In the genomic region with DNA sequence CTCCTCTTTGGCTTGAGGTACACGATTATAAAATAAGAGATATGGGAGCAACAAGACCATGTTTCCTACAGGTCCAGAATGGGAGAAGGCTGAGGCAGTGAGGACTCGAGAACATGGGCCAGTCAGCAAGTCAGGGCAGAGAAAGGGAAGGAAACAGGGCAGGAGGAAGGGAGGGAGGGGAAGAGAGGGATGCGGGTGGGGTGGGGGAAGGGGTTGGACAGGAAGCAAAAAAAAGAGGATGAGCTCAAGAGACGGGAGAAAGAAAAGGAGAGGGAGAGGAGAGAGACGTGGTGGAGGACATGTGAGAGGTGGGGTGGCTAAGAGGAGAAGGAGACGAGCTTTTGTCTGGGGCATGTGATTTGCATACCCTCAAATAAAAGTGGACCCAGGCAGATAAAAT, we compare ENCODE assay signal across 17 cellular contexts.
DNase-seq lines count a peak whose midpoint lies in the region; ATAC-seq and TF ChIP-seq lines count a peak whose summit lies in the region.
"Had no signal": no experiment of that assay in that cellular context is flagged by ENCODE, and none has a peak within 500 bp of the region (broad histone marks: within the 10 kb centered on the region; RNA-seq: fewer than 3 reads in every experiment).

No MANE protein-coding gene starts in this region.

- H3K27me3 ChIP-seq in BLaER1: no peaks in the 10 kb centered on the region
- no peaks in the 10 kb centered on the region for H3K27me3 ChIP-seq in HUES64 (ENCODE audit: insufficient read depth, low read length)
- no peaks in the 10 kb centered on the region for H3K27me3 ChIP-seq in endodermal cell (ENCODE audit: control insufficient read depth, insufficient read depth, low read length, poor library complexity, severe bottlenecking)
- H3K27me3 ChIP-seq in upper lobe of right lung: peaks cover 27% of the 10 kb centered on the region

- H3K27ac ChIP-seq in BLaER1 (no peak overlapping the region), HUES64 (ENCODE audit: low read depth, low read length) (no peak overlapping the region), endodermal cell (ENCODE audit: low read depth, low read length) (peak overlapping the region; percentile 85), upper lobe of right lung (no peak overlapping the region)
- H3K27ac ChIP-seq: GM23248, KMS-11 had no signal

- H3K36me3 ChIP-seq in BLaER1 (no peaks in the 10 kb centered on the region), HUES64 (ENCODE audit: insufficient read depth, low read length) (no peaks in the 10 kb centered on the region), endodermal cell (ENCODE audit: control insufficient read depth, insufficient read depth, low read length) (no peaks in the 10 kb centered on the region), upper lobe of right lung (no peaks in the 10 kb centered on the region)
- H3K36me3 ChIP-seq: BE2C had no signal

- H3K4me1 Mint-ChIP-seq in endodermal cell (peaks cover 29% of the 10 kb centered on the region), nephron (peaks cover 28% of the 10 kb centered on the region)

- H4K20me1 ChIP-seq in BLaER1: no peaks in the 10 kb centered on the region

- H3K9ac ChIP-seq in BLaER1 (no peak overlapping the region), HUES64 (ENCODE audit: low read depth, low read length) (no peak overlapping the region; the same call in 1 of the 2 replicates), endodermal cell (ENCODE audit: extremely low read depth, low read length, poor library complexity, severe bottlenecking) (no peak overlapping the region)
- H3K9ac ChIP-seq: GM23248, KMS-11 had no signal

- H3K27me3 Mint-ChIP-seq in endodermal cell (ENCODE audit: insufficient read depth) (peaks cover 23% of the 10 kb centered on the region), nephron (ENCODE audit: low read depth) (peaks cover 10% of the 10 kb centered on the region)

- 35% methylated on average over 6 of the region's 6 CpGs for WGBS in HUES64
- 38 to 47% methylated on average over 3 to 5 of the region's 6 CpGs for WGBS in endodermal cell (ENCODE audit: insufficient coverage in 1 of 2, insufficient read length in 1 of 2), 2 experiments

- H3K9me3 ChIP-seq in BLaER1 (no peaks in the 10 kb centered on the region), HUES64 (ENCODE audit: insufficient read depth, low read depth, low read length) (no peaks in the 10 kb centered on the region), endodermal cell (ENCODE audit: control insufficient read depth, low read length) (no peaks in the 10 kb centered on the region), upper lobe of right lung (no peaks in the 10 kb centered on the region)
- H3K9me3 ChIP-seq: BE2C had no signal

- H3K4me1 ChIP-seq in BLaER1 (peaks cover 6% of the 10 kb centered on the region), HUES64 (ENCODE audit: insufficient read depth, low read length) (peaks cover 25% of the 10 kb centered on the region), endodermal cell (ENCODE audit: control insufficient read depth, insufficient read depth, low read length) (peaks cover 4% of the 10 kb centered on the region), upper lobe of right lung (peaks cover 6% of the 10 kb centered on the region)
- H3K4me1 ChIP-seq: BE2C had no signal

- no peak overlapping the region for H3K27ac Mint-ChIP-seq in endodermal cell
- H3K27ac Mint-ChIP-seq in nephron: peak overlapping the region in 2 of 3 experiments; percentile 70 to 85
- H3K27ac Mint-ChIP-seq: CD8-positive, alpha-beta T cell had no signal

- no peak for ATAC-seq in upper lobe of right lung
- ATAC-seq: CD8-positive, alpha-beta T cell had no signal

- H3K4me3 Mint-ChIP-seq in endodermal cell (no peak overlapping the region), nephron (peak overlapping the region in 2 of 3 experiments; percentile 29 to 37)
- H3K4me3 Mint-ChIP-seq: CD8-positive, alpha-beta T cell had no signal

- H3K4me2 ChIP-seq in BLaER1: peak overlapping the region; percentile 30
- H3K4me2 ChIP-seq: KMS-11 had no signal

- H3K36me3 Mint-ChIP-seq in endodermal cell (ENCODE audit: low read depth) (no peaks in the 10 kb centered on the region), nephron (ENCODE audit: low read depth) (no peaks in the 10 kb centered on the region)
- H3K36me3 Mint-ChIP-seq: CD8-positive, alpha-beta T cell had no signal

- no peak for DNase-seq in endodermal cell
- no peak for DNase-seq in posterior vena cava (ENCODE audit: low spot score)
- no peak for DNase-seq in NOMO-1 treated with dmso at 0.1 percent for 144 hours (lab: John Stamatoyannopoulos, UW; ENCODE audit: unreplicated experiment)
- no peak for DNase-seq in upper lobe of right lung
- no peak for DNase-seq in NK-92 treated with Interleukin-12 subunit alpha and Interleukin-12 subunit beta, amount 100 ng/mL, for 24 hours (lab: John Stamatoyannopoulos, UW)
- DNase-seq: 8988T; BE2C; CD8-positive, alpha-beta T cell; GM23248; NCI-H1048; NCI-H2081 treated with DMSO at 0.1 percent for 48 hours; NCI-H69; OCI-M1 had no signal

- TF ChIP-seq CTCF in endodermal cell (conservative IDR thresholded peaks at IDR 0.05): no peak
- no peak for TF ChIP-seq CTCF in nephron (IDR thresholded peaks at IDR 0.05; ENCODE audit: unreplicated experiment in 3 of 3)
- TF ChIP-seq CTCF in upper lobe of right lung (IDR thresholded peaks at IDR 0.05): no peak

- intact Hi-C loops in posterior vena cava (cut with DNase I): no loop called here
- intact Hi-C loops in upper lobe of right lung (cut with DNase I): no loop called here

- H3K9me3 Mint-ChIP-seq in endodermal cell (no peaks in the 10 kb centered on the region), nephron (no peaks in the 10 kb centered on the region)
- H3K9me3 Mint-ChIP-seq: CD8-positive, alpha-beta T cell had no signal

- H3K4me3 ChIP-seq in BLaER1 (no peak overlapping the region), HUES64 (ENCODE audit: low read length) (0 out of 2 replicates have a peak overlapping the region, but pooled peaks have one; percentile 1), endodermal cell (ENCODE audit: low read length) (no peak overlapping the region), upper lobe of right lung (no peak overlapping the region)
- H3K4me3 ChIP-seq: GM23248 had no signal
